In genomic region chr2:105396254-105397024, GRCh38 we compare ENCODE assay signal across 1 cellular context.
TF ChIP-seq lines count a peak whose summit lies in the region.

No MANE protein-coding gene starts in this region.

TF ChIP-seq in HepG2, 621 proteins besides CTCF, POLR2A, EP300 and RAD21 (continued from another document and continues in another):
- TF ChIP-seq ZNF646 (CRISPR knock-in tag; IDR thresholded peaks at IDR 0.05) (no peak), NFE2L2 (IDR thresholded peaks at IDR 0.05; ENCODE audit: low read length) (no peak), TEAD2 (CRISPR knock-in tag; IDR thresholded peaks at IDR 0.05) (no peak), AGO1 (IDR thresholded peaks at IDR 0.05; ENCODE audit: low read depth, low read length, poor library complexity, severe bottlenecking) (no peak), EZH2 (conservative IDR thresholded peaks at IDR 0.05; ENCODE audit: low read depth, low read length) (no peak), NKX3-1 (CRISPR knock-in tag; IDR thresholded peaks at IDR 0.05) (no peak), ZNF280B (CRISPR knock-in tag; IDR thresholded peaks at IDR 0.05; ENCODE audit: borderline replicate concordance) (no peak), ZEB1 (IDR thresholded peaks at IDR 0.05; ENCODE audit: insufficient replicate concordance, low read depth) (no peak), HNF4A (CRISPR knock-in tag; IDR thresholded peaks at IDR 0.05) (0 out of 2 replicates have a peak, but pooled peaks have one; percentile 30), DR1 (CRISPR knock-in tag; IDR thresholded peaks at IDR 0.05) (no peak), ZNF263 (CRISPR knock-in tag; IDR thresholded peaks at IDR 0.05) (no peak), SOX5 (CRISPR knock-in tag; IDR thresholded peaks at IDR 0.05; ENCODE audit: borderline replicate concordance) (0 out of 2 replicates have a peak, but pooled peaks have one; percentile 11), KLF12 (CRISPR knock-in tag; IDR thresholded peaks at IDR 0.05; ENCODE audit: borderline replicate concordance) (no peak), GPN1 (CRISPR knock-in tag; IDR thresholded peaks at IDR 0.05; ENCODE audit: borderline replicate concordance) (no peak), PAF1 (CRISPR knock-in tag; IDR thresholded peaks at IDR 0.05) (no peak), ASH2L (IDR thresholded peaks at IDR 0.05; ENCODE audit: insufficient read length, low read depth, low read length) (peak; percentile 59), TCF7L2 (IDR thresholded peaks at IDR 0.05; ENCODE audit: low read depth, low read length) (no peak), HOMEZ (CRISPR knock-in tag; IDR thresholded peaks at IDR 0.05; ENCODE audit: low read depth) (0 out of 2 replicates have a peak, but pooled peaks have one; percentile 17), RXRB (CRISPR knock-in tag; IDR thresholded peaks at IDR 0.05; ENCODE audit: borderline replicate concordance) (peak; percentile 25; the same call in 1 of the 2 replicates), ATRX (CRISPR knock-in tag; IDR thresholded peaks at IDR 0.05; ENCODE audit: borderline replicate concordance) (no peak), ZNF614 (CRISPR knock-in tag; IDR thresholded peaks at IDR 0.05; ENCODE audit: borderline replicate concordance) (0 out of 2 replicates have a peak, but pooled peaks have one; percentile 30), MED1 (CRISPR knock-in tag; IDR thresholded peaks at IDR 0.05) (no peak), MAZ (IDR thresholded peaks at IDR 0.05; ENCODE audit: borderline replicate concordance, low read depth, low read length) (no peak), MAZ (CRISPR knock-in tag; IDR thresholded peaks at IDR 0.05; ENCODE audit: low read depth) (no peak), SOX13 (IDR thresholded peaks at IDR 0.05) (no peak), SOX13 (CRISPR knock-in tag; conservative IDR thresholded peaks at IDR 0.05 in 1 of 2, IDR thresholded peaks at IDR 0.05 in 1 of 2) (0 out of 4 replicates have a peak, but pooled peaks of 1 of the 2 experiments have one; percentile 14), THAP9 (CRISPR knock-in tag; IDR thresholded peaks at IDR 0.05; ENCODE audit: borderline replicate concordance) (no peak), ZNF737 (CRISPR knock-in tag; IDR thresholded peaks at IDR 0.05; ENCODE audit: borderline replicate concordance) (no peak), ZNF616 (CRISPR knock-in tag; IDR thresholded peaks at IDR 0.05; ENCODE audit: low read depth) (no peak), ZNF513 (CRISPR knock-in tag; conservative IDR thresholded peaks at IDR 0.05) (no peak), ZNF225 (CRISPR knock-in tag; IDR thresholded peaks at IDR 0.05) (no peak), FOSL2 (CRISPR knock-in tag; IDR thresholded peaks at IDR 0.05) (peak; percentile 90), ZNF138 (CRISPR knock-in tag; IDR thresholded peaks at IDR 0.05; ENCODE audit: low read depth) (no peak), HNRNPL (IDR thresholded peaks at IDR 0.05; ENCODE audit: low read depth, low read length) (no peak), ZBTB49 (CRISPR knock-in tag; IDR thresholded peaks at IDR 0.05; ENCODE audit: borderline replicate concordance) (no peak), SAP130 (CRISPR knock-in tag; IDR thresholded peaks at IDR 0.05; ENCODE audit: low read depth) (no peak), ZNF841 (CRISPR knock-in tag; IDR thresholded peaks at IDR 0.05; ENCODE audit: borderline replicate concordance) (no peak), GTF3A (CRISPR knock-in tag; conservative IDR thresholded peaks at IDR 0.05) (no peak), ZNF800 (CRISPR knock-in tag; IDR thresholded peaks at IDR 0.05) (no peak), GRHL1 (CRISPR knock-in tag; conservative IDR thresholded peaks at IDR 0.05) (no peak)
